ENCODE assay signal across 13 cellular contexts in the genomic region with DNA sequence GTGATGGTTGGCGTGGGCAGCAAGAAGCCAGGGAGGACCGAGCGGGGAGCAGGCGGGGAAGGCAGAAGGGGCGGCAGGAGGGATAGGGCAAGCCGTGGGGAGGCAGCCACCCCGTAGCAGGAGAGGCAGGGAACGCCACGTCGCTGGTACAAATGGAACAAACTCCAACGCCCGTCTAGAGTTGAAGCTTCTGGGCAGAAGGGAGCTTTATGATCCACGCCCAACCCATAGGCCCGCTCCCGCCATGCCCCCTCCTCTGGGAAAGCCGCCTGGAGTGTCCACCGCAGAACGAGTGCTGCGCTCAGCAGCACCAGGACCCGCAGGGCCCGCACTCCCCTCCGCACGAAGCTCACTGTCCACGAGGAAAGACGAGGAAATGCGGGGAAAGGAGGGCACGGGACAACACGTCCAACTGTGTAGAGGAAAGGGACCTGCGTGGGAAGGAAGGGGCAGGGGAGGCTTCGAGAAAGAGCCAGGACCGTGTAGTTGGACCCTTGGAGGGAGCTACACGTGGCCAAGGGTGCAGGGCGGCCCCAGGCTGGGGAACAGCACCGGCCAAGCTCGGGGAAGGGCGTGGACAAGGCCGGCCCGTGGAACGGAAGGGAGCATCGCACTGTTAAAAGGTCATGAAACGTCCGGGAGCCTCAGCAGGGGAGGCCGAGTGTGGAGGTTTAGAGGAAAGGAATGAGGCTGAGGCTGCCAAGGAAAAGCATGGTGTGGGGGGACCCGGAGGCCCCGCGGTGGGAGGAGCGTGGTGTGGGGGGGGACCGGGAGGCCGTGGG.
DNase-seq lines count a peak whose midpoint lies in the region; ATAC-seq lines count a peak whose summit lies in the region.
"Had no signal": no experiment of that assay in that cellular context is flagged by ENCODE, and none has a peak within 500 bp of the region (broad histone marks: within the 10 kb centered on the region; RNA-seq: fewer than 3 reads in every experiment).

No MANE protein-coding gene starts in this region.

- H3K4me1 Mint-ChIP-seq in T-helper 1 cell treated with Interleukin-12 subunit alpha and Interleukin-12 subunit beta and Interleukin-4 antibody, amounts not matched to agents 30 μg/mL and 1 μg/mL, for 36 hours (ENCODE audit: low read depth): peaks cover 42% of the 10 kb centered on the region
- H3K4me1 Mint-ChIP-seq in activated naive CD4-positive, alpha-beta T cell treated with anti-CD3 and anti-CD28 coated beads, Interleukin-2, amount 50 U/mL, for 24 hours: peaks cover 36% of the 10 kb centered on the region
- H3K4me1 Mint-ChIP-seq in stimulated activated naive B cell treated with anti-CD40 and anti-IgM and Interleukin-4, amounts not matched to agents 10 μg/mL and 1 μg/mL and 100 μg/mL, for 72 hours: peaks cover 24 to 37% of the 10 kb centered on the region in 2 donors

- no peak overlapping the region for H2AFZ ChIP-seq in Karpas-422 (ENCODE audit: low read length)

- no peaks in the 10 kb centered on the region for H4K20me1 ChIP-seq in Karpas-422 (ENCODE audit: insufficient read depth, low read depth, low read length)

- DNase-seq in left lobe of liver (ENCODE audit: low spot score) (peak; percentile 37), COR-L47 (lab: John Stamatoyannopoulos, UW) (no peak), Karpas-422 (no peak), SHP77 (lab: John Stamatoyannopoulos, UW) (no peak)
- no peak for DNase-seq in stimulated activated naive B cell treated with anti-CD40 and anti-IgM and Interleukin-4, amounts not matched to agents 10 μg/mL and 1 μg/mL and 100 μg/mL, for 72 hours
- DNase-seq: mammary epithelial cell, small intestine had no signal

- no peaks in the 10 kb centered on the region for H3K9me3 ChIP-seq in Karpas-422 (ENCODE audit: low read length)
- H3K9me3 ChIP-seq: gastrocnemius medialis had no signal

- no peaks in the 10 kb centered on the region for H3K27me3 ChIP-seq in Karpas-422 (ENCODE audit: low read length)
- H3K27me3 ChIP-seq: cardiac muscle cell, gastrocnemius medialis had no signal

- H3K36me3 ChIP-seq in Karpas-422 (ENCODE audit: insufficient read depth, low read length): no peaks in the 10 kb centered on the region
- H3K36me3 ChIP-seq: cardiac muscle cell, gastrocnemius medialis had no signal

- no peaks in the 10 kb centered on the region for H3K79me2 ChIP-seq in Karpas-422 (ENCODE audit: low read length)

- H3K9ac ChIP-seq in Karpas-422 (ENCODE audit: low read length): no peak overlapping the region

- H3K36me3 Mint-ChIP-seq in T-helper 1 cell treated with Interleukin-12 subunit alpha and Interleukin-12 subunit beta and Interleukin-4 antibody, amounts not matched to agents 30 μg/mL and 1 μg/mL, for 36 hours (ENCODE audit: low read depth): no peaks in the 10 kb centered on the region
- H3K36me3 Mint-ChIP-seq in activated naive CD4-positive, alpha-beta T cell treated with anti-CD3 and anti-CD28 coated beads, Interleukin-2, amount 50 U/mL, for 24 hours: no peaks in the 10 kb centered on the region
- peaks cover 4 to 7% of the 10 kb centered on the region in 2 donors for H3K36me3 Mint-ChIP-seq in stimulated activated naive B cell treated with anti-CD40 and anti-IgM and Interleukin-4, amounts not matched to agents 10 μg/mL and 1 μg/mL and 100 μg/mL, for 72 hours

- peak overlapping the region; percentile 81 for H3K27ac Mint-ChIP-seq in T-helper 1 cell treated with Interleukin-12 subunit alpha and Interleukin-12 subunit beta and Interleukin-4 antibody, amounts not matched to agents 30 μg/mL and 1 μg/mL, for 36 hours
- peak overlapping the region; percentile 94 for H3K27ac Mint-ChIP-seq in activated naive CD4-positive, alpha-beta T cell treated with anti-CD3 and anti-CD28 coated beads, Interleukin-2, amount 50 U/mL, for 24 hours
- H3K27ac Mint-ChIP-seq in stimulated activated naive B cell treated with anti-CD40 and anti-IgM and Interleukin-4, amounts not matched to agents 10 μg/mL and 1 μg/mL and 100 μg/mL, for 72 hours: peak overlapping the region; percentile 70

- peaks cover 4% of the 10 kb centered on the region for H3K27me3 Mint-ChIP-seq in T-helper 1 cell treated with Interleukin-12 subunit alpha and Interleukin-12 subunit beta and Interleukin-4 antibody, amounts not matched to agents 30 μg/mL and 1 μg/mL, for 36 hours (ENCODE audit: low read depth)
- no peaks in the 10 kb centered on the region for H3K27me3 Mint-ChIP-seq in activated naive CD4-positive, alpha-beta T cell treated with anti-CD3 and anti-CD28 coated beads, Interleukin-2, amount 50 U/mL, for 24 hours
- peaks cover 0 to 5% of the 10 kb centered on the region in 2 donors for H3K27me3 Mint-ChIP-seq in stimulated activated naive B cell treated with anti-CD40 and anti-IgM and Interleukin-4, amounts not matched to agents 10 μg/mL and 1 μg/mL and 100 μg/mL, for 72 hours

- no peaks in the 10 kb centered on the region for H3K9me3 Mint-ChIP-seq in T-helper 1 cell treated with Interleukin-12 subunit alpha and Interleukin-12 subunit beta and Interleukin-4 antibody, amounts not matched to agents 30 μg/mL and 1 μg/mL, for 36 hours
- H3K9me3 Mint-ChIP-seq in activated naive CD4-positive, alpha-beta T cell treated with anti-CD3 and anti-CD28 coated beads, Interleukin-2, amount 50 U/mL, for 24 hours: no peaks in the 10 kb centered on the region
- peaks cover 3 to 4% of the 10 kb centered on the region in 2 donors for H3K9me3 Mint-ChIP-seq in stimulated activated naive B cell treated with anti-CD40 and anti-IgM and Interleukin-4, amounts not matched to agents 10 μg/mL and 1 μg/mL and 100 μg/mL, for 72 hours

- no peak for ATAC-seq in left lobe of liver
- no peak for ATAC-seq in stimulated activated naive B cell treated with anti-CD40 and anti-IgM and Interleukin-4, amounts not matched to agents 10 μg/mL and 1 μg/mL and 100 μg/mL, for 72 hours (replicated peaks)
- no peak for ATAC-seq in GM21825 (IDR thresholded peaks at IDR 0.05; ENCODE audit: unreplicated experiment)
- ATAC-seq: gastrocnemius medialis had no signal

- H3K4me3 Mint-ChIP-seq in T-helper 1 cell treated with Interleukin-12 subunit alpha and Interleukin-12 subunit beta and Interleukin-4 antibody, amounts not matched to agents 30 μg/mL and 1 μg/mL, for 36 hours: peak overlapping the region; percentile 76
- peak overlapping the region; percentile 71 for H3K4me3 Mint-ChIP-seq in activated naive CD4-positive, alpha-beta T cell treated with anti-CD3 and anti-CD28 coated beads, Interleukin-2, amount 50 U/mL, for 24 hours
- H3K4me3 Mint-ChIP-seq in stimulated activated naive B cell treated with anti-CD40 and anti-IgM and Interleukin-4, amounts not matched to agents 10 μg/mL and 1 μg/mL and 100 μg/mL, for 72 hours: peak overlapping the region; percentile 42 to 62

- no peak overlapping the region for H3K4me2 ChIP-seq in Karpas-422 (ENCODE audit: low read depth, low read length, poor library complexity, severe bottlenecking)

- H3K9me2 ChIP-seq in Karpas-422 (replicated peaks; ENCODE audit: insufficient read depth, low read length): no peaks in the 10 kb centered on the region

- H3K27ac ChIP-seq in Karpas-422 (ENCODE audit: low read length): no peak overlapping the region
- H3K27ac ChIP-seq: cardiac muscle cell, gastrocnemius medialis, RWPE1 had no signal

- no peak overlapping the region for H3K4me3 ChIP-seq in Karpas-422 (ENCODE audit: low read length)
- H3K4me3 ChIP-seq: cardiac muscle cell, gastrocnemius medialis had no signal

- peaks cover 17% of the 10 kb centered on the region for H3K4me1 ChIP-seq in Karpas-422 (ENCODE audit: low read length)
- H3K4me1 ChIP-seq: gastrocnemius medialis had no signal
